ENCODE assay signal across 8 cellular contexts in the genomic region with DNA sequence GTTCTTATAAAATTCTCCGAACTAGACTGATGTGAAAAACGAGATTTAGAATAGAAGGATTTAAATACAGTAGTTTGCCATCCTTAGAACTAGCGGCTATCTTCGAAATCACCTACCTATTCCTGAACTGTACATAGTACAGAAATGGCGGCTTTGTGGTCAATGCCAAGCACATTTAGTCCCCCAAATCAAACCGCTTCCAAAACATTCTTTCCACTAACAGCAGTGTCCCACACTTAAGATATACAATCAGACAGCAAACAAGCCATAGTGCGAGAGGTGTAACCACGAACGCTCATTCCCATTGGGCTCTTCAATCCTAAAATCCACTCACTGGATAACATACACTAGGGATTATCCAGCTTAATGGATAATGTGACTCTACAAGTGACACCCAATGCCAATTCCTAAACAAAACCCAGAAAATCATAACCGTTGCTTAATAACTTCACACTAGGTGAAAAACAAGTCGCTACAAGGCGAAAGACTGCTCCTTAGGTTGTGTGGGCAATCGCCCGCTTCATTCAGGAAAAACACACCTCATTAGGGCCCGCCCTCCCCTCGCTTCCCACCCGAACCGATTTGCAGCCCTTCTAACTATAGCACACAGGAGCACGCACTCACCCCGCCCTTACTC. TPM values are rescaled to one million over a fixed set of nuclear protein-coding genes. Genes with fewer than 3 reads are reported as not detected.
DNase-seq lines count a peak whose midpoint lies in the region; ATAC-seq and TF ChIP-seq lines count a peak whose summit lies in the region.

No MANE protein-coding gene starts in this region.

- H3K27me3 ChIP-seq in right atrium auricular region (no peaks in the 10 kb centered on the region), skeletal muscle tissue (ENCODE audit: control insufficient read depth in 3 of 3, insufficient read depth in 3 of 3, low read length in 3 of 3) (no peaks in the 10 kb centered on the region)

- H3K27ac Mint-ChIP-seq in activated naive CD4-positive, alpha-beta T cell treated with anti-CD3 and anti-CD28 coated beads, Interleukin-2, amount 10 ng/mL, durations not matched to agents 7 days and 5 days: peak overlapping the region; percentile 95

- H3K9me3 Mint-ChIP-seq in activated naive CD4-positive, alpha-beta T cell treated with anti-CD3 and anti-CD28 coated beads, Interleukin-2, amount 10 ng/mL, durations not matched to agents 7 days and 5 days: no peaks in the 10 kb centered on the region

- H3K27ac ChIP-seq in right atrium auricular region (peak overlapping the region; percentile 96 to 98), skeletal muscle tissue (ENCODE audit: low read depth, low read length) (peak overlapping the region; percentile 97)

- TF ChIP-seq CTCF in right atrium auricular region (IDR thresholded peaks at IDR 0.05): no peak

- H3K36me3 ChIP-seq in right atrium auricular region: no peaks in the 10 kb centered on the region
- peaks cover 0 to 7% (median 2%) of the 10 kb centered on the region in 3 donors for H3K36me3 ChIP-seq in skeletal muscle tissue (ENCODE audit: control insufficient read depth in 3 of 3, insufficient read depth in 3 of 3, low read length in 3 of 3)

- H3K36me3 Mint-ChIP-seq in activated naive CD4-positive, alpha-beta T cell treated with anti-CD3 and anti-CD28 coated beads, Interleukin-2, amount 10 ng/mL, durations not matched to agents 7 days and 5 days: peaks cover 32% of the 10 kb centered on the region

- CTCF ChIA-PET in activated naive CD4-positive, alpha-beta T cell treated with anti-CD3 and anti-CD28 coated beads, Interleukin-2, amount 10 ng/mL, durations not matched to agents 7 days and 5 days (lab: Charles Lee): interaction anchor here (1.8 kb wide), 1 partner anchor 135 kb away, joined by 4 read pairs; no protein-coding TSS in a partner anchor

- H3K4me1 Mint-ChIP-seq in activated naive CD4-positive, alpha-beta T cell treated with anti-CD3 and anti-CD28 coated beads, Interleukin-2, amount 10 ng/mL, durations not matched to agents 7 days and 5 days: peaks cover 53% of the 10 kb centered on the region

- ATAC-seq in GM19467 (IDR thresholded peaks at IDR 0.05; ENCODE audit: unreplicated experiment) (no peak), HG02610 (IDR thresholded peaks at IDR 0.05; ENCODE audit: unreplicated experiment) (no peak), GM18867 (IDR thresholded peaks at IDR 0.05; ENCODE audit: unreplicated experiment) (no peak)

- H3K4me3 Mint-ChIP-seq in activated naive CD4-positive, alpha-beta T cell treated with anti-CD3 and anti-CD28 coated beads, Interleukin-2, amount 10 ng/mL, durations not matched to agents 7 days and 5 days: peak overlapping the region; percentile 84

- H3K9me3 ChIP-seq in right atrium auricular region (no peaks in the 10 kb centered on the region), skeletal muscle tissue (ENCODE audit: control insufficient read depth in 3 of 3, low read length in 3 of 3) (no peaks in the 10 kb centered on the region)

- DNase-seq in DMS114 treated with DMSO at 0.1 percent for 48 hours (lab: John Stamatoyannopoulos, UW; ENCODE audit: unreplicated experiment) (peak; percentile 52), M059J (ENCODE audit: low read depth) (peak; percentile 22), right atrium auricular region (ENCODE audit: low spot score) (no peak)
- peak; percentile 24 for DNase-seq in activated naive CD4-positive, alpha-beta T cell treated with anti-CD3 and anti-CD28 coated beads, Interleukin-2, amount 10 ng/mL, durations not matched to agents 7 days and 5 days

- H3K4me3 ChIP-seq in right atrium auricular region: peak overlapping the region; percentile 81 to 84
- H3K4me3 ChIP-seq in skeletal muscle tissue (ENCODE audit: low read length in 3 of 3): peak overlapping the region; percentile 75 to 98 (median 80)

- peaks cover 0 to 29% of the 10 kb centered on the region in 2 donors for H3K4me1 ChIP-seq in right atrium auricular region
- H3K4me1 ChIP-seq in skeletal muscle tissue (ENCODE audit: control insufficient read depth in 3 of 3, insufficient read depth in 3 of 3, low read length in 3 of 3): peaks cover 16 to 27% (median 23%) of the 10 kb centered on the region in 3 donors

- peak overlapping the region; percentile 88 to 93 (median 91) for H3K9ac ChIP-seq in skeletal muscle tissue (ENCODE audit: low read depth in 1 of 3, low read length in 3 of 3)

- peaks cover 6% of the 10 kb centered on the region for H3K27me3 Mint-ChIP-seq in activated naive CD4-positive, alpha-beta T cell treated with anti-CD3 and anti-CD28 coated beads, Interleukin-2, amount 10 ng/mL, durations not matched to agents 7 days and 5 days

RNA-seq across cellular contexts. Expression of gene XPO1, which starts 2.0 kb away (rescaled TPM):
- 134 and 210 TPM in 2 replicates for total RNA-seq in M059J (2014; rRNA removed; shearing (Covaris generic))
- total RNA-seq in right atrium auricular region (10 to 100 TPM; 44.7 to 56.1 TPM), skeletal muscle tissue (458 TPM)
